9 cellular contexts compared by ENCODE assay signal in the genomic region with DNA sequence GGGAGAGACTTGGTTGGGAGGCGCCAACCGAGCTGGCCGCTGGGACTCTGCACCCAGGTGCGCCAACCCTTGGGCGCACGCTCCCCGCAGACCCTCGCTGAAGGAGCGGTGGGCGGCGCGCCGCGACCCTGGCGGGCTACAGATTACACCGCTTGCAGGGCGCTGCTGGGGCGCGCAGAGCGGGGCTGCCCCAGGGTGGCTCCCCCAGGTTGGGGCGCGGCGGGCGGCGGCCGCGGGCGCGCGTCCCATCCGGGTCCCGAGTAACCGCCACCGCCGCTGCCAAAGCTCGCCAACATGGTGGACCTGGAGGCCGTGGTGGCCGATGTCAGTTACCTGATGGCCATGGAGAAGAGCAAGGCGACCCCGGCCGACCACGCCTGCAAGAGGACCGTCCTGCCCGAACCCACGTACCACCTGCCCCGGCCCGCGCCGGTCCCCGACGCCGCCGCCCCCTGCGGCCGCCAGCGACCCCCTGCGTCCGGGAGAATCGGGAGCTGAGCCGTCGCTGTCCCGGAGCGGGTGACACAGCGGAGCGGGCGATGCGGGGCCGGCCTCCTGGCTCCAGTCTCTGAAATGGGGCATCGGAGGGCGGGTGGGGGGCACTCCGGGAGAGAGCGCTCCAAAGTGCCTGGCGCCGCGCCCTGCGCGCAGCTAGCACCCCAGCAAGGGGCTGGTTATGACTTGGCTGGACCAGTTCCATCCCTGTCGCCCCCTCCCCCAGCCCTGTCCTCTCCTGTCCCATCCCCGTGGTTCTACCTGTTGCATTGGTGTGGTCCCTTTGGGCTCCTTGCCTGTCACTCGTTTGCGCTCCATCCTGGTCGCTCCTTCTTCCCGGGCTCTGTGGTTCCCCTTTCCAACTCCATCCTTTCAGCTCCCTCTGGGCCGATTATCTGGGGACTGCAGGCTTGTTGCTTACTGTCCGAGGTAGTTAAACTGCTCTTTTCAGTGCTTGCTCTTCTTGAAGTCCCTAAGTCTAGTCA.
DNase-seq lines count a peak whose midpoint lies in the region; ATAC-seq and TF ChIP-seq lines count a peak whose summit lies in the region.
"Had no signal": no experiment of that assay in that cellular context is flagged by ENCODE, and none has a peak within 500 bp of the region (broad histone marks: within the 10 kb centered on the region; RNA-seq: fewer than 3 reads in every experiment).

No MANE protein-coding gene starts in this region.

- H3K9me3 ChIP-seq in lower lobe of right lung (no peaks in the 10 kb centered on the region), tibial nerve (no peaks in the 10 kb centered on the region)

- H3K27me3 ChIP-seq in lower lobe of right lung (ENCODE audit: low read depth) (peaks cover 57% of the 10 kb centered on the region), tibial nerve (peaks cover 0 to 76% of the 10 kb centered on the region in 2 donors)

- 0 to 3% methylated on average over 26 to 53 of the region's 85 CpGs for WGBS in tibial nerve, 2 donors

- intact Hi-C loops in lower lobe of right lung (cut with DNase I) = no loop called here

- H3K36me3 ChIP-seq in lower lobe of right lung (no peaks in the 10 kb centered on the region), tibial nerve (no peaks in the 10 kb centered on the region)

- POLR2A ChIA-PET in activated naive CD8-positive, alpha-beta T cell treated with anti-CD3 and anti-CD28 coated beads, Interleukin-2, amount 10 ng/mL, durations not matched to agents 7 days and 5 days (lab: Charles Lee) = no interaction called here

- no peaks in the 10 kb centered on the region for H3K36me3 Mint-ChIP-seq in activated T-cell treated with anti-CD3 and anti-CD28 coated beads, Interleukin-2, amount 50 U/mL, for 24 hours (ENCODE audit: low read depth)
- H3K36me3 Mint-ChIP-seq in activated naive CD8-positive, alpha-beta T cell treated with anti-CD3 and anti-CD28 coated beads, Interleukin-2, amount 10 ng/mL, durations not matched to agents 7 days and 5 days = peaks cover 3% of the 10 kb centered on the region

- no peak for TF ChIP-seq EP300 in tibial nerve (IDR thresholded peaks at IDR 0.05)

- peaks cover 71% of the 10 kb centered on the region for H3K27me3 Mint-ChIP-seq in activated T-cell treated with anti-CD3 and anti-CD28 coated beads, Interleukin-2, amount 50 U/mL, for 24 hours
- peaks cover 84% of the 10 kb centered on the region for H3K27me3 Mint-ChIP-seq in activated naive CD8-positive, alpha-beta T cell treated with anti-CD3 and anti-CD28 coated beads, Interleukin-2, amount 10 ng/mL, durations not matched to agents 7 days and 5 days

- peak overlapping the region; percentile 57 for H3K4me3 Mint-ChIP-seq in activated T-cell treated with anti-CD3 and anti-CD28 coated beads, Interleukin-2, amount 50 U/mL, for 24 hours
- H3K4me3 Mint-ChIP-seq in activated naive CD8-positive, alpha-beta T cell treated with anti-CD3 and anti-CD28 coated beads, Interleukin-2, amount 10 ng/mL, durations not matched to agents 7 days and 5 days = peak overlapping the region; percentile 72

- peaks cover 32% of the 10 kb centered on the region for H3K4me1 ChIP-seq in lower lobe of right lung
- H3K4me1 ChIP-seq in tibial nerve = peaks cover 0 to 37% (median 18%) of the 10 kb centered on the region in 4 donors

- peak overlapping the region; percentile 41 for H3K4me3 ChIP-seq in lower lobe of right lung
- peak overlapping the region in 3 of 4 donors; percentile 13 to 44 (median 27) for H3K4me3 ChIP-seq in tibial nerve

- DNase-seq in activated T-cell treated with anti-CD3 and anti-CD28 coated beads, Interleukin-2, amount 50 U/mL, for 24 hours = no peak
- no peak for DNase-seq in activated T-cell treated with anti-CD3 and anti-CD28 coated beads, Interleukin-2, amount 50 U/mL, for 1 hour
- peak; percentile 48 for DNase-seq in activated naive CD8-positive, alpha-beta T cell treated with anti-CD3 and anti-CD28 coated beads, Interleukin-2, amount 10 ng/mL, durations not matched to agents 7 days and 5 days
- DNase-seq in lower lobe of right lung = no peak
- DNase-seq in tibial nerve (ENCODE audit: low spot score in 2 of 2) = no peak
- DNase-seq in iPS-NIHi7 (ENCODE audit: extremely low spot score) = no peak
- DNase-seq in activated CD4-positive, alpha-beta T cell treated with anti-CD3 and anti-CD28 coated beads, Interleukin-2, amount 50 U/mL, for 48 hours = no peak
- DNase-seq: DMS79 had no signal

- no peak for TF ChIP-seq CTCF in lower lobe of right lung (IDR thresholded peaks at IDR 0.05)
- TF ChIP-seq CTCF in tibial nerve (IDR thresholded peaks at IDR 0.05) = no peak

- peaks cover 23% of the 10 kb centered on the region for H3K4me1 Mint-ChIP-seq in activated T-cell treated with anti-CD3 and anti-CD28 coated beads, Interleukin-2, amount 50 U/mL, for 24 hours (ENCODE audit: low read depth)
- H3K4me1 Mint-ChIP-seq in activated naive CD8-positive, alpha-beta T cell treated with anti-CD3 and anti-CD28 coated beads, Interleukin-2, amount 10 ng/mL, durations not matched to agents 7 days and 5 days = peaks cover 17% of the 10 kb centered on the region

- no peak for TF ChIP-seq POLR2A in tibial nerve (IDR thresholded peaks at IDR 0.05)

- ATAC-seq in activated naive CD8-positive, alpha-beta T cell treated with anti-CD3 and anti-CD28 coated beads, Interleukin-2, amount 10 ng/mL, durations not matched to agents 7 days and 5 days (ENCODE audit: low read depth) = peak; percentile 45
- ATAC-seq in lower lobe of right lung (peak; percentile 13 to 20), HG03439 (IDR thresholded peaks at IDR 0.05; ENCODE audit: unreplicated experiment) (no peak)

- no peaks in the 10 kb centered on the region for H3K9me3 Mint-ChIP-seq in activated T-cell treated with anti-CD3 and anti-CD28 coated beads, Interleukin-2, amount 50 U/mL, for 24 hours
- H3K9me3 Mint-ChIP-seq in activated naive CD8-positive, alpha-beta T cell treated with anti-CD3 and anti-CD28 coated beads, Interleukin-2, amount 10 ng/mL, durations not matched to agents 7 days and 5 days = no peaks in the 10 kb centered on the region

- H3K27ac ChIP-seq in lower lobe of right lung = no peak overlapping the region
- no peak overlapping the region for H3K27ac ChIP-seq in tibial nerve

- H3K27ac Mint-ChIP-seq in activated T-cell treated with anti-CD3 and anti-CD28 coated beads, Interleukin-2, amount 50 U/mL, for 24 hours = no peak overlapping the region
- no peak overlapping the region for H3K27ac Mint-ChIP-seq in activated naive CD8-positive, alpha-beta T cell treated with anti-CD3 and anti-CD28 coated beads, Interleukin-2, amount 10 ng/mL, durations not matched to agents 7 days and 5 days
